Comparison of ENCODE assay signal across 10 cellular contexts in the genomic region with DNA sequence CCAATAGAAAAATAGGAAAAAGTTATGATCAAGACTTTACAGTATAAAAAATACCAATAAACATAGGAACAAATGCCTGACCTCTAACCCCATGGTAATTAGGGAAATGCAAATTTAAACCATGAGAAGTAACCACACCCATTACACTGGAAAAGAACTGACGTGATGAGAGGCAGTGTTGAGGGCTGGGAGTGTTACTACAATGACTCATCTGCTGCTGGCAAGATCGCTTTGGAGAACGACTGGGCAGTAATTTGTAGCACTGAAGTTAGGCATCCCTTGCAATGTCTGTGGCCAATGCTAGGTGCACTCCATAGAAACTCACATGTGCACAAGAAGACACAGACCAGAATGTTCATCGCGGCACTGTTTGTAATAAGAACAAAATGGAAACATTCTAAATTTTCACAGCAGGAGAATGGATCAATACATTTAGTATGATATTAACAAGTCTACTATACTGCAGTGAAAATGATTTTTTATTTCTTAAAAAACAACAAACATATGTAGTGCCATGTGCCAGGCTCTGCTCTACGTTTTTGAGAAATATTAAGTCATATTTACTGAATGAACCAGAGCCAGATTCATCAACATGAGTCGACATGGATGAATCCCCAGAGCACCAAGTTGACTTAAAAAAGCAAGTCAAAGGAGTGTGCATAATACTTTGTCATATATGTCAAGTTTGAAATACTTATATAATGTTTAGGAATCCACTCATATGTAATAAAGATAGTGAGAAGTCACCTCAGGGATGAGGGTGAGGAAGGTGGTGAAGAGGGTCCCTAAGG. TPM values are rescaled to one million over a fixed set of nuclear protein-coding genes. Genes with fewer than 3 reads are reported as not detected.
DNase-seq lines count a peak whose midpoint lies in the region; ATAC-seq, FAIRE-seq and TF ChIP-seq lines count a peak whose summit lies in the region.
"Had no signal": no experiment of that assay in that cellular context is flagged by ENCODE, and none has a peak within 500 bp of the region (broad histone marks: within the 10 kb centered on the region; RNA-seq: fewer than 3 reads in every experiment).

No MANE protein-coding gene starts in this region.

- H3K23ac ChIP-seq in H1 (ENCODE audit: insufficient read length): no peak overlapping the region
- H3K23ac ChIP-seq in neuronal stem cell (ENCODE audit: low read depth, low read length, poor library complexity): no peak overlapping the region

- CTCF ChIA-PET in activated CD4-positive, alpha-beta T cell treated with anti-CD3 and anti-CD28 coated beads for 36 hours (lab: Charles Lee): interaction anchor here (0.6 to 1.8 kb wide), 2 partner anchors 13 to 25 kb away, joined by 3 read pairs; no protein-coding TSS in a partner anchor
- CTCF ChIA-PET in H1 (lab: Charles Lee; ENCODE audit: partially characterized antibody): interaction anchor here (0.6 to 2.5 kb wide), 3 partner anchors 10 to 135 kb away, joined by 3 to 9 read pairs (median 3); no protein-coding TSS in a partner anchor

- H3K4me2 ChIP-seq in H1 (ENCODE audit: insufficient read depth in 1 of 2, low read depth in 2 of 2, low read length in 2 of 2) (peak overlapping the region in 1 of 2 experiments; percentile 54; a peak in 2 of 4 replicates), neuronal stem cell (ENCODE audit: insufficient read depth, low read length, poor library complexity, severe bottlenecking) (no peak overlapping the region)

- H3K4me3 ChIP-seq in H1 (ENCODE audit: extremely low read depth in 1 of 4, insufficient read depth in 2 of 4, low read depth in 3 of 4, low read length in 4 of 4): no peak overlapping the region; a peak in 1 of 8 replicates
- H3K4me3 ChIP-seq in neuronal stem cell (ENCODE audit: low read length in 2 of 2): no peak overlapping the region
- H3K4me3 ChIP-seq: SJCRH30 had no signal

- H3K36me3 ChIP-seq in H1 (ENCODE audit: control insufficient read depth in 2 of 4, insufficient read depth in 4 of 4, low read length in 3 of 4) (no peaks in the 10 kb centered on the region), neuronal stem cell (replicated peaks in 1 of 2; ENCODE audit: control insufficient read depth in 2 of 2, insufficient read depth in 2 of 2, low read length in 2 of 2) (no peaks in the 10 kb centered on the region)
- H3K36me3 ChIP-seq: SJCRH30 had no signal

- peaks cover 16% of the 10 kb centered on the region for H3K27me3 Mint-ChIP-seq in activated CD4-positive, alpha-beta T cell treated with anti-CD3 and anti-CD28 coated beads for 36 hours

- no peaks in the 10 kb centered on the region for H3K79me2 ChIP-seq in H1 (ENCODE audit: control insufficient read depth in 1 of 2, insufficient read depth in 2 of 2, low read length in 2 of 2)

- peak overlapping the region; percentile 60 for H3K27ac Mint-ChIP-seq in activated CD4-positive, alpha-beta T cell treated with anti-CD3 and anti-CD28 coated beads for 36 hours

- peak; percentile 90 for ATAC-seq in activated CD4-positive, alpha-beta T cell treated with anti-CD3 and anti-CD28 coated beads for 36 hours
- ATAC-seq in sciatic nerve (peak; percentile 36), HG03095 (IDR thresholded peaks at IDR 0.05; ENCODE audit: unreplicated experiment) (no peak)

- TF ChIP-seq RAD21 in H1 (IDR thresholded peaks at IDR 0.05 in 1 of 2, conservative IDR thresholded peaks at IDR 0.05 in 1 of 2; ENCODE audit: low read depth in 2 of 2, low read length in 2 of 2): no peak

- peak; percentile 89 for FAIRE-seq in H1 (lab: Jason Lieb, UNC)

- no peaks in the 10 kb centered on the region for H3K27me3 ChIP-seq in H1 (replicated peaks in 1 of 4; ENCODE audit: control insufficient read depth in 3 of 4, extremely low read depth in 1 of 4, insufficient read depth in 3 of 4, low read length in 3 of 4)
- H3K27me3 ChIP-seq in neuronal stem cell (ENCODE audit: control insufficient read depth in 3 of 3, insufficient read depth in 3 of 3, low read depth in 1 of 3, low read length in 3 of 3): peaks cover 0 to 63% (median 0%) of the 10 kb centered on the region in 3 experiments
- H3K27me3 ChIP-seq: SJCRH30 had no signal

- peaks cover 24% of the 10 kb centered on the region for H3K4me1 Mint-ChIP-seq in activated CD4-positive, alpha-beta T cell treated with anti-CD3 and anti-CD28 coated beads for 36 hours

- no peak overlapping the region for H2BK12ac ChIP-seq in H1 (ENCODE audit: low read depth, low read length)
- H2BK12ac ChIP-seq in neuronal stem cell (ENCODE audit: low read length): no peak overlapping the region

- peaks cover 7% of the 10 kb centered on the region for H3K23me2 ChIP-seq in H1 (ENCODE audit: low read depth, low read length)

- no peaks in the 10 kb centered on the region for H3K79me1 ChIP-seq in H1 (ENCODE audit: low read depth, low read length)
- no peaks in the 10 kb centered on the region for H3K79me1 ChIP-seq in neuronal stem cell (ENCODE audit: low read depth, low read length)

- no peak overlapping the region; the same call in 1 of the 2 replicates for H3K18ac ChIP-seq in H1 (ENCODE audit: extremely low read depth, low read length)
- no peak overlapping the region for H3K18ac ChIP-seq in neuronal stem cell (ENCODE audit: low read length)

- TF ChIP-seq EP300 in H1 (IDR thresholded peaks at IDR 0.05; ENCODE audit: borderline replicate concordance in 1 of 2, low read depth in 2 of 2, low read length in 2 of 2): no peak

- intact Hi-C loops in activated CD4-positive, alpha-beta T cell treated with anti-CD3 and anti-CD28 coated beads for 36 hours (cut with DNase I, micrococcal nuclease): no loop called here
- intact Hi-C loops in sciatic nerve (cut with DNase I): no loop called here

- H3K27ac ChIP-seq in H1 (ENCODE audit: low read depth, low read length) (no peak overlapping the region), neuronal stem cell (replicated peaks; ENCODE audit: low read length) (no peak overlapping the region)
- H3K27ac ChIP-seq: C4-2B, SJCRH30 had no signal

- H3K56ac ChIP-seq in H1 (replicated peaks; ENCODE audit: insufficient read length, low read depth, low read length): no peak overlapping the region

- H2BK15ac ChIP-seq in H1 (ENCODE audit: low read length) (no peak overlapping the region), neuronal stem cell (ENCODE audit: low read length) (no peak overlapping the region)

- no peak overlapping the region for H3K4me3 Mint-ChIP-seq in activated CD4-positive, alpha-beta T cell treated with anti-CD3 and anti-CD28 coated beads for 36 hours

- H3K9ac ChIP-seq in H1 (replicated peaks in 1 of 4; ENCODE audit: extremely low read depth in 1 of 4, low read depth in 3 of 4, low read length in 3 of 4) (no peak overlapping the region), neuronal stem cell (ENCODE audit: low read depth, low read length, poor library complexity) (no peak overlapping the region)

- no peaks in the 10 kb centered on the region for H3K9me3 Mint-ChIP-seq in activated CD4-positive, alpha-beta T cell treated with anti-CD3 and anti-CD28 coated beads for 36 hours (ENCODE audit: low read depth)

- no peaks in the 10 kb centered on the region for H4K20me1 ChIP-seq in H1 (replicated peaks in 1 of 2; ENCODE audit: control insufficient read depth in 1 of 2, insufficient read depth in 2 of 2, low read length in 2 of 2)

- POLR2A ChIA-PET in activated CD4-positive, alpha-beta T cell treated with anti-CD3 and anti-CD28 coated beads for 36 hours (lab: Charles Lee): no interaction called here
- POLR2A ChIA-PET in H1 (lab: Charles Lee; ENCODE audit: partially characterized antibody): interaction anchor here (1.5 kb wide), 1 partner anchor 30 kb away, joined by 3 read pairs; no protein-coding TSS in a partner anchor

- WGBS in H1 (ENCODE audit: extremely low coverage in 1 of 2, insufficient coverage in 1 of 2, insufficient read length in 1 of 2, insufficient replicate concordance in 2 of 2, low coverage in 1 of 2, low lambda C conversion rate in 2 of 2, missing lambda C conversion rate in 1 of 2), 2 experiments: 54% methylated on average over 7 of the region's 7 CpGs; no CpG with 5 or more reads in 1 of the 2 experiments
- no CpG with 5 or more reads among the region's 7 CpGs for WGBS in neuronal stem cell (ENCODE audit: extremely low coverage in 2 of 2, insufficient read length in 2 of 2, insufficient replicate concordance in 1 of 2), 2 donors

- no peak overlapping the region for H2BK120ac ChIP-seq in H1 (replicated peaks; ENCODE audit: low read depth, low read length)
- H2BK120ac ChIP-seq in neuronal stem cell (ENCODE audit: low read depth, low read length): no peak overlapping the region

- no peaks in the 10 kb centered on the region for H3K36me3 Mint-ChIP-seq in activated CD4-positive, alpha-beta T cell treated with anti-CD3 and anti-CD28 coated beads for 36 hours (ENCODE audit: low read depth)

- TF ChIP-seq CTCF in H1 (IDR thresholded peaks at IDR 0.05; ENCODE audit: control extremely low read depth in 1 of 3, insufficient read depth in 1 of 3, low read depth in 1 of 3, low read length in 3 of 3): no peak

- H2AFZ ChIP-seq in H1 (ENCODE audit: low read length): no peak overlapping the region
- H2AFZ ChIP-seq in neuronal stem cell (ENCODE audit: low read length): no peak overlapping the region

- H4K8ac ChIP-seq in H1 (ENCODE audit: extremely low read depth, insufficient read depth, low read length) (no peak overlapping the region), neuronal stem cell (ENCODE audit: low read depth, low read length) (no peak overlapping the region)

- DNase-seq in activated CD4-positive, alpha-beta T cell treated with anti-CD3 and anti-CD28 coated beads for 36 hours: peak; percentile 60
- no peak for DNase-seq in activated CD4-positive, alpha-beta T cell treated with anti-CD3 and anti-CD28 coated beads, Interleukin-2, amount 50 U/mL, for 4 hours
- DNase-seq in NOMO-1 treated with DMSO at 0.1 percent for 48 hours (lab: John Stamatoyannopoulos, UW; ENCODE audit: unreplicated experiment) (peak; percentile 93), H1 (ENCODE audit: low read depth in 1 of 2, low spot score in 2 of 2) (no peak), sciatic nerve (ENCODE audit: low spot score) (no peak), NCI-H2171 (lab: John Stamatoyannopoulos, UW) (no peak), neuronal stem cell (ENCODE audit: low spot score) (no peak)

- TF ChIP-seq POLR2A in H1 (IDR thresholded peaks at IDR 0.05; ENCODE audit: control extremely low read depth in 1 of 2, low read depth in 2 of 2, low read length in 2 of 2): peak in 1 of 2 experiments; percentile 33; a peak in 1 of 3 replicates

- H2BK5ac ChIP-seq in H1 (ENCODE audit: low read depth, low read length): no peak overlapping the region
- H2BK5ac ChIP-seq in neuronal stem cell (ENCODE audit: low read length): no peak overlapping the region

- H4K5ac ChIP-seq in H1 (ENCODE audit: insufficient read length, low read depth, low read length): no peak overlapping the region

- H2AK5ac ChIP-seq in H1 (ENCODE audit: low read depth, low read length) (no peak overlapping the region), neuronal stem cell (ENCODE audit: low read depth, low read length) (no peak overlapping the region)

- H3K4me1 ChIP-seq in H1 (replicated peaks in 1 of 4; ENCODE audit: control insufficient read depth in 3 of 4, insufficient read depth in 4 of 4, low read length in 3 of 4) (peaks cover 0 to 14% (median 9%) of the 10 kb centered on the region in 4 experiments), neuronal stem cell (ENCODE audit: control insufficient read depth in 2 of 2, insufficient read depth in 1 of 2, low read depth in 1 of 2, low read length in 2 of 2) (peaks cover 1 to 9% of the 10 kb centered on the region in 2 donors)
- H3K4me1 ChIP-seq: SJCRH30 had no signal

- H3K14ac ChIP-seq in H1 (ENCODE audit: insufficient read length) (no peak overlapping the region), neuronal stem cell (ENCODE audit: low read length) (no peak overlapping the region)

- no peak overlapping the region for H3K4ac ChIP-seq in H1 (replicated peaks; ENCODE audit: insufficient read length, low read depth, low read length)
- no peak overlapping the region for H3K4ac ChIP-seq in neuronal stem cell (ENCODE audit: low read length)

- no peaks in the 10 kb centered on the region for H3K9me3 ChIP-seq in H1 (ENCODE audit: insufficient read depth in 2 of 2, low read depth in 1 of 2, low read length in 1 of 2)
- no peaks in the 10 kb centered on the region for H3K9me3 ChIP-seq in neuronal stem cell (replicated peaks in 1 of 2; ENCODE audit: control insufficient read depth in 2 of 2, insufficient read depth in 1 of 2, low read depth in 1 of 2, low read length in 2 of 2)
- H3K9me3 ChIP-seq: SJCRH30 had no signal

- H4K91ac ChIP-seq in H1 (replicated peaks; ENCODE audit: insufficient read length, low read length): no peak overlapping the region
- no peak overlapping the region for H4K91ac ChIP-seq in neuronal stem cell (ENCODE audit: low read depth, low read length, poor library complexity)

- no peak overlapping the region for H2BK20ac ChIP-seq in H1 (ENCODE audit: low read length)

RNA-seq across cellular contexts. Expression of gene EPHB3, which starts 37.6 kb away (rescaled TPM):
- total RNA-seq in activated CD4-positive, alpha-beta T cell treated with anti-CD3 and anti-CD28 coated beads for 36 hours: not detected
- total RNA-seq in H1 (2021; fragmentation: NEBNext Ultra II Directional; extraction: Animal tissue kit (Norgen Biotek cat#: 25700)): 0.80 and 0.91 TPM in 2 replicates
- polyA plus RNA-seq in H1 (2011; rRNA removed): 0.41 and 0.82 TPM in 2 replicates
- polyA plus RNA-seq in H1 (2011; cell fraction: cytosol; rRNA removed): 0.61 TPM
- 1.5 TPM for polyA plus RNA-seq in H1 (2011; cell fraction: nucleus; rRNA removed)
- polyA plus RNA-seq in H1 (2012, experiment 1 of 2): 0.83 to 1.3 TPM (median 1.0 TPM) in 4 replicates
- polyA plus RNA-seq in H1 (2012, experiment 2 of 2): 1.2 TPM
- 0.55 TPM for polyA plus RNA-seq in H1 (2013, experiment 1 of 2)
- 0.46 TPM for polyA plus RNA-seq in H1 (2013, experiment 2 of 2)
- 0.78 and 1.8 TPM in 2 replicates for polyA minus RNA-seq in H1 (2011; rRNA and poly(A)+ RNA removed)
- 1.8 TPM for polyA minus RNA-seq in H1 (2011; cell fraction: cytosol; rRNA and poly(A)+ RNA removed)
- 0.40 TPM for polyA minus RNA-seq in H1 (2011; cell fraction: nucleus; rRNA and poly(A)+ RNA removed)
- 15.2 TPM for total RNA-seq in sciatic nerve
- 3.8 TPM for polyA plus RNA-seq in neuronal stem cell (2013, experiment 1 of 2)
- polyA plus RNA-seq in neuronal stem cell (2013, experiment 2 of 2): 4.3 TPM

Comparison
In these comparisons a context has a peak if more than half of its experiments do, and no peak if none do; other contexts are left out.
1. DNase-seq: peak in activated CD4-positive, alpha-beta T cell treated with anti-CD3 and anti-CD28 coated beads for 36 hours (single experiment) and NOMO-1 treated with DMSO at 0.1 percent for 48 hours (single experiment); none in activated CD4-positive, alpha-beta T cell treated with anti-CD3 and anti-CD28 coated beads, Interleukin-2, amount 50 U/mL, for 4 hours (0 of 2), H1 (0 of 2), sciatic nerve (single experiment), NCI-H2171 (single experiment) and neuronal stem cell (single experiment).